In the genomic region with DNA sequence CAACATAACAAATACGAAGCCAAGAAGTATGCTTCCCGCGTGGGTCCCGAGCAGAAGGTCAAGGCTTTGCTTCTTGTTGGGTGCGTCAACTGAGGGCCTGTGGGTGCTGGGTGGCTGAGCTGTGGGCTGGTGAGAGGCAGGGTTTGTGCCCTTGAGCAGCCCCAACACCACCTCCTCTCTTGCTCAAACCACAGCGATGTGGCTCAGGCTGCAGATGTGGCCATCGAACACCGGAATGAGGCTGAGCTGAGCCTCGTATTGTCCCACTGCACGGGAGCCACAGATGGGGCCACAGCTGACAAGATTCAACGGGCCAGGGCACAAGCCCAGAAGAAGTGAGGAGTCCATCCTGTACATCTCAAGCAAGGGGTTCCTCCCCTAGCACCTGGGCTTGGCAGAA, we compare ENCODE assay signal across 18 cellular contexts. TPM values are rescaled to one million over a fixed set of nuclear protein-coding genes. Genes with fewer than 3 reads are reported as not detected.
DNase-seq lines count a peak whose midpoint lies in the region; ATAC-seq lines count a peak whose summit lies in the region.
"Had no signal": no experiment of that assay in that cellular context is flagged by ENCODE, and none has a peak within 500 bp of the region (broad histone marks: within the 10 kb centered on the region; RNA-seq: fewer than 3 reads in every experiment).

No MANE protein-coding gene starts in this region.

- no peaks in the 10 kb centered on the region for H3K9me3 ChIP-seq in BLaER1 treated with 17β-estradiol and CSF1 and Interleukin-3, amounts not matched to agents 10 nM and 100 nM (replicated peaks in 1 of 11)
- H3K9me3 ChIP-seq in CD8-positive, alpha-beta memory T cell (ENCODE audit: low read length) = no peaks in the 10 kb centered on the region
- H3K9me3 ChIP-seq: Peyer's patch had no signal

- peaks cover 28 to 38% (median 38%) of the 10 kb centered on the region in 3 donors for H3K4me1 Mint-ChIP-seq in CD8-positive, alpha-beta memory T cell
- H3K4me1 Mint-ChIP-seq in activated naive CD8-positive, alpha-beta T cell treated with anti-CD3 and anti-CD28 coated beads, Interleukin-2, amount 10 ng/mL, durations not matched to agents 7 days and 5 days = peaks cover 42% of the 10 kb centered on the region
- peaks cover 47 to 59% of the 10 kb centered on the region in 2 donors for H3K4me1 Mint-ChIP-seq in natural killer cell treated with Interleukin-12 subunit alpha and Interleukin-12 subunit beta and Interleukin-15 and Interleukin-18, amount 100 ng/mL, for 72 hours (ENCODE audit: low read depth in 2 of 2)
- H3K4me1 Mint-ChIP-seq in activated CD4-positive, alpha-beta memory T cell treated with anti-CD3 and anti-CD28 coated beads for 36 hours (ENCODE audit: low read depth) = peaks cover 24% of the 10 kb centered on the region

- H3K4me2 ChIP-seq in BLaER1 treated with 17β-estradiol and CSF1 and Interleukin-3, amounts not matched to agents 10 nM and 100 nM = peak overlapping the region; percentile 46 to 85 (median 74); a peak in 20 of 22 replicates
- H3K4me2 ChIP-seq: KMS-11 had no signal

- CTCF ChIA-PET in CD8-positive, alpha-beta memory T cell (lab: Charles Lee) = interaction anchor here (1.1 to 1.3 kb wide), 2 partner anchors 9 to 114 kb away, joined by 3 read pairs; no protein-coding TSS in a partner anchor
- CTCF ChIA-PET in activated CD4-positive, alpha-beta memory T cell treated with anti-CD3 and anti-CD28 coated beads for 36 hours (lab: Charles Lee) = interaction anchor here (1.2 kb wide), 1 partner anchor 14 kb away, joined by 3 read pairs; no protein-coding TSS in a partner anchor

- peaks cover 44 to 59% (median 49%) of the 10 kb centered on the region in 10 experiments for H3K4me1 ChIP-seq in BLaER1 treated with 17β-estradiol and CSF1 and Interleukin-3, amounts not matched to agents 10 nM and 100 nM
- peaks cover 30% of the 10 kb centered on the region for H3K4me1 ChIP-seq in CD8-positive, alpha-beta memory T cell (ENCODE audit: insufficient read depth, low read length)
- H3K4me1 ChIP-seq: Peyer's patch had no signal

- intact Hi-C loops in activated CD4-positive, alpha-beta memory T cell treated with anti-CD3 and anti-CD28 coated beads for 36 hours (cut with micrococcal nuclease) = no loop called here

- H3K27me3 ChIP-seq in BLaER1 treated with 17β-estradiol and CSF1 and Interleukin-3, amounts not matched to agents 10 nM and 100 nM = peaks cover 0 to 8% (median 4%) of the 10 kb centered on the region in 11 experiments; a peak in 7 of 22 replicates
- H3K27me3 ChIP-seq in CD8-positive, alpha-beta memory T cell (ENCODE audit: insufficient read depth, low read length, poor library complexity, severe bottlenecking) = no peaks in the 10 kb centered on the region
- H3K27me3 ChIP-seq: Peyer's patch had no signal

- peaks cover 2 to 38% (median 8%) of the 10 kb centered on the region in 3 donors for H3K36me3 Mint-ChIP-seq in CD8-positive, alpha-beta memory T cell
- peaks cover 9% of the 10 kb centered on the region for H3K36me3 Mint-ChIP-seq in activated naive CD8-positive, alpha-beta T cell treated with anti-CD3 and anti-CD28 coated beads, Interleukin-2, amount 10 ng/mL, durations not matched to agents 7 days and 5 days
- H3K36me3 Mint-ChIP-seq in natural killer cell treated with Interleukin-12 subunit alpha and Interleukin-12 subunit beta and Interleukin-15 and Interleukin-18, amount 100 ng/mL, for 72 hours = no peaks in the 10 kb centered on the region
- H3K36me3 Mint-ChIP-seq in activated CD4-positive, alpha-beta memory T cell treated with anti-CD3 and anti-CD28 coated beads for 36 hours = peaks cover 12% of the 10 kb centered on the region

- H3K27ac Mint-ChIP-seq in CD8-positive, alpha-beta memory T cell = peak overlapping the region in 7 of 8 donors; percentile 28 to 92 (median 88)
- H3K27ac Mint-ChIP-seq in activated naive CD8-positive, alpha-beta T cell treated with anti-CD3 and anti-CD28 coated beads, Interleukin-2, amount 10 ng/mL, durations not matched to agents 7 days and 5 days = peak overlapping the region; percentile 74
- peak overlapping the region; percentile 59 to 73 for H3K27ac Mint-ChIP-seq in natural killer cell treated with Interleukin-12 subunit alpha and Interleukin-12 subunit beta and Interleukin-15 and Interleukin-18, amount 100 ng/mL, for 72 hours
- no peak overlapping the region for H3K27ac Mint-ChIP-seq in activated CD4-positive, alpha-beta memory T cell treated with anti-CD3 and anti-CD28 coated beads for 36 hours

- no peak overlapping the region for H3K27ac ChIP-seq in BLaER1 treated with 17β-estradiol and CSF1 and Interleukin-3, amounts not matched to agents 10 nM and 100 nM
- no peak overlapping the region for H3K27ac ChIP-seq in CD8-positive, alpha-beta memory T cell (ENCODE audit: low read depth, low read length)
- H3K27ac ChIP-seq: KMS-11, Peyer's patch had no signal

- H3K4me3 ChIP-seq in BLaER1 treated with 17β-estradiol and CSF1 and Interleukin-3, amounts not matched to agents 10 nM and 100 nM = no peak overlapping the region
- no peak overlapping the region for H3K4me3 ChIP-seq in CD8-positive, alpha-beta memory T cell (ENCODE audit: low read length)
- H3K4me3 ChIP-seq: Peyer's patch had no signal

- H3K27me3 Mint-ChIP-seq in CD8-positive, alpha-beta memory T cell = no peaks in the 10 kb centered on the region
- H3K27me3 Mint-ChIP-seq in activated naive CD8-positive, alpha-beta T cell treated with anti-CD3 and anti-CD28 coated beads, Interleukin-2, amount 10 ng/mL, durations not matched to agents 7 days and 5 days = no peaks in the 10 kb centered on the region
- no peaks in the 10 kb centered on the region for H3K27me3 Mint-ChIP-seq in natural killer cell treated with Interleukin-12 subunit alpha and Interleukin-12 subunit beta and Interleukin-15 and Interleukin-18, amount 100 ng/mL, for 72 hours
- H3K27me3 Mint-ChIP-seq in activated CD4-positive, alpha-beta memory T cell treated with anti-CD3 and anti-CD28 coated beads for 36 hours = no peaks in the 10 kb centered on the region

- peaks cover 30 to 55% (median 48%) of the 10 kb centered on the region in 11 experiments for H3K36me3 ChIP-seq in BLaER1 treated with 17β-estradiol and CSF1 and Interleukin-3, amounts not matched to agents 10 nM and 100 nM
- peaks cover under 1% of the 10 kb centered on the region for H3K36me3 ChIP-seq in CD8-positive, alpha-beta memory T cell (ENCODE audit: insufficient read depth, low read length)

- H3K9ac ChIP-seq in BLaER1 treated with 17β-estradiol and CSF1 and Interleukin-3, amounts not matched to agents 10 nM and 100 nM = peak overlapping the region in 1 of 11 experiments; percentile 4; a peak in 1 of 22 replicates
- H3K9ac ChIP-seq: KMS-11 had no signal

- ATAC-seq in activated naive CD8-positive, alpha-beta T cell treated with anti-CD3 and anti-CD28 coated beads, Interleukin-2, amount 10 ng/mL, durations not matched to agents 7 days and 5 days (ENCODE audit: low read depth) = peak; percentile 18
- peak; percentile 72 to 82 for ATAC-seq in natural killer cell treated with Interleukin-12 subunit alpha and Interleukin-12 subunit beta and Interleukin-15 and Interleukin-18, amount 100 ng/mL, for 72 hours

- peak in 1 of 5 donors; percentile 19 for DNase-seq in CD8-positive, alpha-beta memory T cell
- no peak for DNase-seq in activated naive CD8-positive, alpha-beta T cell treated with anti-CD3 and anti-CD28 coated beads, Interleukin-2, amount 10 ng/mL, durations not matched to agents 7 days and 5 days
- DNase-seq in natural killer cell treated with Interleukin-12 subunit alpha and Interleukin-12 subunit beta and Interleukin-15 and Interleukin-18, amount 100 ng/mL, for 72 hours (ENCODE audit: low spot score) = no peak
- DNase-seq in NCI-H226 = no peak
- DNase-seq in activated CD4-positive, alpha-beta memory T cell treated with anti-CD3 and anti-CD28 coated beads for 36 hours = no peak
- no peak for DNase-seq in NCI-H2081 (lab: John Stamatoyannopoulos, UW)
- no peak for DNase-seq in stimulated activated CD4-positive, alpha-beta T cell treated with anti-CD3 and anti-CD28 coated beads, Interleukin-12 subunit alpha, Interleukin-12 subunit beta, amount 100 ng/mL, for 4 hours
- DNase-seq: ACHN, COR-L47, NCI-H1105, NCI-H1694 treated with DMSO at 0.1 percent for 48 hours, NCI-H446 treated with DMSO at 0.1 percent for 48 hours, Peyer's patch, SHP77 had no signal

- peak overlapping the region in 5 of 7 donors; percentile 13 to 59 (median 57) for H3K4me3 Mint-ChIP-seq in CD8-positive, alpha-beta memory T cell
- peak overlapping the region; percentile 55 for H3K4me3 Mint-ChIP-seq in activated naive CD8-positive, alpha-beta T cell treated with anti-CD3 and anti-CD28 coated beads, Interleukin-2, amount 10 ng/mL, durations not matched to agents 7 days and 5 days
- H3K4me3 Mint-ChIP-seq in natural killer cell treated with Interleukin-12 subunit alpha and Interleukin-12 subunit beta and Interleukin-15 and Interleukin-18, amount 100 ng/mL, for 72 hours = peak overlapping the region; percentile 32
- no peak overlapping the region for H3K4me3 Mint-ChIP-seq in activated CD4-positive, alpha-beta memory T cell treated with anti-CD3 and anti-CD28 coated beads for 36 hours

- no peaks in the 10 kb centered on the region for H3K9me3 Mint-ChIP-seq in CD8-positive, alpha-beta memory T cell
- no peaks in the 10 kb centered on the region for H3K9me3 Mint-ChIP-seq in activated naive CD8-positive, alpha-beta T cell treated with anti-CD3 and anti-CD28 coated beads, Interleukin-2, amount 10 ng/mL, durations not matched to agents 7 days and 5 days
- H3K9me3 Mint-ChIP-seq in natural killer cell treated with Interleukin-12 subunit alpha and Interleukin-12 subunit beta and Interleukin-15 and Interleukin-18, amount 100 ng/mL, for 72 hours = no peaks in the 10 kb centered on the region
- no peaks in the 10 kb centered on the region for H3K9me3 Mint-ChIP-seq in activated CD4-positive, alpha-beta memory T cell treated with anti-CD3 and anti-CD28 coated beads for 36 hours

- H4K20me1 ChIP-seq in BLaER1 treated with 17β-estradiol and CSF1 and Interleukin-3, amounts not matched to agents 10 nM and 100 nM = peaks cover 0 to 6% (median 0%) of the 10 kb centered on the region in 11 experiments; a peak in 3 of 22 replicates

- POLR2A ChIA-PET in CD8-positive, alpha-beta memory T cell (lab: Charles Lee) = interaction anchor here (0.5 kb wide), 1 partner anchor 11 kb away, joined by 3 read pairs; no protein-coding TSS in a partner anchor
- POLR2A ChIA-PET in activated naive CD8-positive, alpha-beta T cell treated with anti-CD3 and anti-CD28 coated beads, Interleukin-2, amount 10 ng/mL, durations not matched to agents 7 days and 5 days (lab: Charles Lee) = interaction anchor here (0.6 kb wide), 2 partner anchors 388 to 452 kb away, joined by 5 to 6 read pairs; no protein-coding TSS in a partner anchor
- POLR2A ChIA-PET in activated CD4-positive, alpha-beta memory T cell treated with anti-CD3 and anti-CD28 coated beads for 36 hours (lab: Charles Lee) = no interaction called here

RNA-seq across cellular contexts. Expression of gene PTPRA, which starts 7.0 kb away (rescaled TPM):
- 10 to 100 TPM; 51.6 to 57.8 TPM for total RNA-seq in CD8-positive, alpha-beta memory T cell
- 56.9 TPM for polyA plus RNA-seq in CD8-positive, alpha-beta memory T cell
- 10 to 100 TPM; 68.1 to 68.8 TPM for total RNA-seq in activated naive CD8-positive, alpha-beta T cell treated with anti-CD3 and anti-CD28 coated beads, Interleukin-2, amount 10 ng/mL, durations not matched to agents 7 days and 5 days
- total RNA-seq in natural killer cell treated with Interleukin-12 subunit alpha and Interleukin-12 subunit beta and Interleukin-15 and Interleukin-18, amount 100 ng/mL, for 72 hours = 10 to 100 TPM; 50.4 to 76.0 TPM
- 10 to 100 TPM; 61.1 to 62.8 TPM for total RNA-seq in activated CD4-positive, alpha-beta memory T cell treated with anti-CD3 and anti-CD28 coated beads for 36 hours

RNA-seq across cellular contexts. Expression of gene VPS16, which starts 25.7 kb away (rescaled TPM):
- total RNA-seq in CD8-positive, alpha-beta memory T cell = 10 to 100 TPM; 47.8 to 49.1 TPM
- 40.1 TPM for polyA plus RNA-seq in CD8-positive, alpha-beta memory T cell
- 10 to 100 TPM; 54.6 to 56.7 TPM for total RNA-seq in activated naive CD8-positive, alpha-beta T cell treated with anti-CD3 and anti-CD28 coated beads, Interleukin-2, amount 10 ng/mL, durations not matched to agents 7 days and 5 days
- 100 to 1,000 TPM in 1 of 2 donors, 10 to 100 TPM in 1; 88.0 to 101 TPM for total RNA-seq in natural killer cell treated with Interleukin-12 subunit alpha and Interleukin-12 subunit beta and Interleukin-15 and Interleukin-18, amount 100 ng/mL, for 72 hours
- total RNA-seq in activated CD4-positive, alpha-beta memory T cell treated with anti-CD3 and anti-CD28 coated beads for 36 hours = 10 to 100 TPM; 51.2 to 53.0 TPM

RNA-seq across cellular contexts. Expression of gene PCED1A, which starts 25.8 kb away (rescaled TPM):
- 10 to 100 TPM; 30.8 to 34.0 TPM for total RNA-seq in CD8-positive, alpha-beta memory T cell
- 20.2 TPM for polyA plus RNA-seq in CD8-positive, alpha-beta memory T cell
- total RNA-seq in activated naive CD8-positive, alpha-beta T cell treated with anti-CD3 and anti-CD28 coated beads, Interleukin-2, amount 10 ng/mL, durations not matched to agents 7 days and 5 days = 10 to 100 TPM; 39.9 to 43.3 TPM
- total RNA-seq in natural killer cell treated with Interleukin-12 subunit alpha and Interleukin-12 subunit beta and Interleukin-15 and Interleukin-18, amount 100 ng/mL, for 72 hours = 10 to 100 TPM; 53.8 to 62.6 TPM
- total RNA-seq in activated CD4-positive, alpha-beta memory T cell treated with anti-CD3 and anti-CD28 coated beads for 36 hours = 10 to 100 TPM; 37.0 to 40.0 TPM

RNA-seq across cellular contexts. Expression of gene TMEM239, which starts 50.1 kb away (rescaled TPM):
- total RNA-seq in CD8-positive, alpha-beta memory T cell = not detected
- not detected for polyA plus RNA-seq in CD8-positive, alpha-beta memory T cell
- not detected for total RNA-seq in activated naive CD8-positive, alpha-beta T cell treated with anti-CD3 and anti-CD28 coated beads, Interleukin-2, amount 10 ng/mL, durations not matched to agents 7 days and 5 days
- not detected for total RNA-seq in natural killer cell treated with Interleukin-12 subunit alpha and Interleukin-12 subunit beta and Interleukin-15 and Interleukin-18, amount 100 ng/mL, for 72 hours
- not detected for total RNA-seq in activated CD4-positive, alpha-beta memory T cell treated with anti-CD3 and anti-CD28 coated beads for 36 hours
- total RNA-seq: H7, MCF 10A, Peyer's patch had no signal

RNA-seq across cellular contexts. Expression of gene C20orf141, which starts 51.4 kb away (rescaled TPM):
- not detected for total RNA-seq in CD8-positive, alpha-beta memory T cell
- polyA plus RNA-seq in CD8-positive, alpha-beta memory T cell = not detected
- total RNA-seq in activated naive CD8-positive, alpha-beta T cell treated with anti-CD3 and anti-CD28 coated beads, Interleukin-2, amount 10 ng/mL, durations not matched to agents 7 days and 5 days = not detected
- total RNA-seq in natural killer cell treated with Interleukin-12 subunit alpha and Interleukin-12 subunit beta and Interleukin-15 and Interleukin-18, amount 100 ng/mL, for 72 hours = not detected
- total RNA-seq in activated CD4-positive, alpha-beta memory T cell treated with anti-CD3 and anti-CD28 coated beads for 36 hours = not detected
- total RNA-seq: H7, MCF 10A, Peyer's patch had no signal
